Comparison of ENCODE assay signal across 9 cellular contexts in genomic region chr17:39729280-39729851, GRCh38. TPM values are rescaled to one million over a fixed set of nuclear protein-coding genes. Genes with fewer than 3 reads are reported as not detected.
DNase-seq lines count a peak whose midpoint lies in the region; ATAC-seq and TF ChIP-seq lines count a peak whose summit lies in the region.
"Had no signal": no experiment of that assay in that cellular context is flagged by ENCODE, and none has a peak within 500 bp of the region (broad histone marks: within the 10 kb centered on the region; RNA-seq: fewer than 3 reads in every experiment).

No MANE protein-coding gene starts in this region.

- peak overlapping the region; percentile 69 for H3K27ac ChIP-seq in PC-9
- no peak overlapping the region for H3K27ac ChIP-seq in trophoblast cell (ENCODE audit: low read depth, low read length)

- no peaks in the 10 kb centered on the region for H3K27me3 Mint-ChIP-seq in Calu3 (ENCODE audit: unreplicated experiment)

- no peak for ATAC-seq in HG02981 (IDR thresholded peaks at IDR 0.05; ENCODE audit: unreplicated experiment)

- H4K20me1 ChIP-seq in PC-9 (ENCODE audit: insufficient read depth) = no peaks in the 10 kb centered on the region

- peaks cover 86% of the 10 kb centered on the region for H3K36me3 Mint-ChIP-seq in Calu3 (ENCODE audit: insufficient read depth, unreplicated experiment)

- no peak overlapping the region for H3K9ac ChIP-seq in trophoblast cell (ENCODE audit: low read length)

- H3K18ac ChIP-seq in trophoblast cell (ENCODE audit: low read length) = peak overlapping the region; percentile 6

- no peak overlapping the region for H2AK5ac ChIP-seq in trophoblast cell (ENCODE audit: low read length)

- H3K9me2 ChIP-seq in PC-9 (ENCODE audit: insufficient read depth) = no peaks in the 10 kb centered on the region

- BruUV-seq in Calu3 (replicated peaks; lab: Mats Ljungman, UMichigan) = no TSS peak
- no TSS peak for BruUV-seq in PC-9 (replicated peaks; lab: Mats Ljungman, UMichigan)

- no peak overlapping the region for H2BK120ac ChIP-seq in trophoblast cell (ENCODE audit: insufficient read depth, low read length, poor library complexity)

- H3K36me3 ChIP-seq in PC-9 (ENCODE audit: low read depth) = no peaks in the 10 kb centered on the region
- H3K36me3 ChIP-seq in trophoblast cell (ENCODE audit: control insufficient read depth in 1 of 2, insufficient read depth in 2 of 2, low read length in 2 of 2) = peaks cover 38 to 39% of the 10 kb centered on the region in 2 experiments

- H4K8ac ChIP-seq in trophoblast cell (ENCODE audit: low read depth, low read length) = no peak overlapping the region

- H3K9me3 Mint-ChIP-seq in Calu3 (ENCODE audit: low read depth, unreplicated experiment) = no peaks in the 10 kb centered on the region

- no peak overlapping the region for H2BK5ac ChIP-seq in trophoblast cell (ENCODE audit: low read depth, low read length, poor library complexity)

- H3K79me2 ChIP-seq in PC-9 (ENCODE audit: low read depth) (peaks cover 10% of the 10 kb centered on the region; the same call in 1 of the 2 replicates), trophoblast cell (ENCODE audit: control insufficient read depth, insufficient read depth, low read length, poor library complexity) (peaks cover 4% of the 10 kb centered on the region)

- TF ChIP-seq CTCF in Calu3 (IDR thresholded peaks at IDR 0.05; ENCODE audit: unreplicated experiment) (no peak), PC-9 (conservative IDR thresholded peaks at IDR 0.05) (no peak), epithelial cell of proximal tubule (conservative IDR thresholded peaks at IDR 0.05; ENCODE audit: low read depth, low read length) (no peak)

- POLR2A ChIA-PET in PC-9 (lab: Charles Lee; ENCODE audit: unreplicated experiment) = interaction anchor here (0.6 kb wide), 1 partner anchor 58 kb away, joined by 3 read pairs; no protein-coding TSS in a partner anchor

- H3K4ac ChIP-seq in trophoblast cell (ENCODE audit: low read depth, low read length) = no peak overlapping the region

- peaks cover 29% of the 10 kb centered on the region; the same call in 1 of the 2 replicates for H3F3A ChIP-seq in PC-9 (ENCODE audit: insufficient read depth, low read depth)

- peak overlapping the region; percentile 79 for H3K4me3 Mint-ChIP-seq in Calu3 (ENCODE audit: low read depth, unreplicated experiment)

- DNase-seq in Calu3 (no peak), PC-9 (no peak), epithelial cell of proximal tubule (ENCODE audit: low read depth) (no peak), trophoblast cell (peak; percentile 37 to 53), SW480 (ENCODE audit: low spot score) (no peak), head of caudate nucleus (no peak)
- no peak for DNase-seq in stimulated activated CD4-positive, alpha-beta T cell treated with anti-CD3 and anti-CD28 coated beads, Interleukin-4, amount 100 ng/mL, for 24 hours
- DNase-seq: activated CD4-positive, alpha-beta T cell treated with anti-CD3 and anti-CD28 coated beads for 4 hours had no signal

- H2AFZ ChIP-seq in PC-9 = no peak overlapping the region; the same call in 1 of the 2 replicates
- H2AFZ ChIP-seq in trophoblast cell (ENCODE audit: insufficient read depth, low read length, poor library complexity) = no peak overlapping the region

- peaks cover 4% of the 10 kb centered on the region for H3K79me1 ChIP-seq in trophoblast cell (ENCODE audit: low read length)

- peaks cover 32% of the 10 kb centered on the region for H3K4me1 Mint-ChIP-seq in Calu3 (ENCODE audit: low read depth, unreplicated experiment)

- no peaks in the 10 kb centered on the region for H3K27me3 ChIP-seq in PC-9 (ENCODE audit: insufficient read depth, low read depth)
- H3K27me3 ChIP-seq in trophoblast cell (ENCODE audit: insufficient read depth, low read length) = no peaks in the 10 kb centered on the region

- CTCF ChIA-PET in Calu3 (lab: Charles Lee) (interaction anchor here (0.5 to 161.2 kb wide), 85 partner anchors 2 to 1217 kb away, joined by 3 to 42089 read pairs (median 6); partner anchors contain the start of genes CASC3, ERBB2, GRB7 and GSDMA), PC-9 (lab: Charles Lee) (interaction anchor here (0.6 to 1.8 kb wide), 6 partner anchors 10 to 108 kb away, joined by 3 to 16 read pairs (median 10); no protein-coding TSS in a partner anchor)

- intact Hi-C loops in Calu3 (cut with micrococcal nuclease; ENCODE audit: unreplicated experiment) = no loop called here
- intact Hi-C loops in PC-9 (cut with micrococcal nuclease; ENCODE audit: unreplicated experiment) = no loop called here
- intact Hi-C loops in head of caudate nucleus (cut with DNase I) = no loop called here

- H3K23ac ChIP-seq in trophoblast cell (ENCODE audit: low read length) = no peak overlapping the region

- WGBS in trophoblast cell (ENCODE audit: extremely low coverage, insufficient coverage, insufficient read length) = no CpG with 5 or more reads among the region's 6 CpGs

- H3K4me2 ChIP-seq in PC-9 = peak overlapping the region; percentile 100
- H3K4me2 ChIP-seq in trophoblast cell (ENCODE audit: low read length) = peak overlapping the region; percentile 74

- no peak overlapping the region for H4K12ac ChIP-seq in trophoblast cell (ENCODE audit: low read depth, low read length)

- H3K27ac Mint-ChIP-seq in Calu3 (ENCODE audit: unreplicated experiment) = peak overlapping the region; percentile 90

- H3K14ac ChIP-seq in trophoblast cell (ENCODE audit: low read length) = no peak overlapping the region

- no peak overlapping the region for H2BK12ac ChIP-seq in trophoblast cell (ENCODE audit: low read length)

- H4K91ac ChIP-seq in trophoblast cell (ENCODE audit: low read depth, low read length) = no peak overlapping the region

- peaks cover 16% of the 10 kb centered on the region for H3K4me1 ChIP-seq in PC-9 (replicated peaks; ENCODE audit: insufficient read depth)
- peaks cover 5 to 9% of the 10 kb centered on the region in 2 experiments for H3K4me1 ChIP-seq in trophoblast cell (ENCODE audit: control insufficient read depth in 1 of 2, insufficient read depth in 2 of 2, low read length in 2 of 2)

- H3K9me3 ChIP-seq in PC-9 (ENCODE audit: insufficient read depth, low read depth) (no peaks in the 10 kb centered on the region), trophoblast cell (ENCODE audit: insufficient read depth, low read depth, low read length) (peaks cover 2% of the 10 kb centered on the region)

- peak overlapping the region; percentile 76 for H3K4me3 ChIP-seq in PC-9
- H3K4me3 ChIP-seq in epithelial cell of proximal tubule (ENCODE audit: low read depth, low read length) = peak overlapping the region; percentile 70
- no peak overlapping the region for H3K4me3 ChIP-seq in trophoblast cell (ENCODE audit: low read depth, low read length)

RNA-seq across cellular contexts. Expression of gene MIEN1, which starts 1.0 kb away (rescaled TPM):
- 2,121 and 2,217 TPM in 2 replicates for total RNA-seq in Calu3 (2022)
- 49.2 and 50.8 TPM in 2 replicates for total RNA-seq in PC-9 (2021)
- 64.0 and 95.7 TPM in 2 replicates for total RNA-seq in epithelial cell of proximal tubule
- polyA plus RNA-seq in trophoblast cell (2013) = 44.1 and 45.7 TPM in 2 replicates

RNA-seq across cellular contexts. Expression of gene GRB7, which starts 8.4 kb away (rescaled TPM):
- total RNA-seq in Calu3 (2022) (2,531 and 2,746 TPM in 2 replicates), PC-9 (2021) (49.1 and 55.9 TPM in 2 replicates), epithelial cell of proximal tubule (20.1 and 42.0 TPM in 2 replicates)
- 28.4 and 29.4 TPM in 2 replicates for polyA plus RNA-seq in trophoblast cell (2013)

RNA-seq across cellular contexts. Expression of gene ERBB2, which starts 29.5 kb away (rescaled TPM):
- total RNA-seq in Calu3 (2022) (4,829 and 4,830 TPM in 2 replicates), PC-9 (2021) (87.2 and 90.6 TPM in 2 replicates), epithelial cell of proximal tubule (29.4 and 53.3 TPM in 2 replicates)
- polyA plus RNA-seq in trophoblast cell (2013) = 30.7 and 30.9 TPM in 2 replicates

RNA-seq across cellular contexts. Expression of gene PGAP3, which starts 41.5 kb away (rescaled TPM):
- 1,186 and 1,276 TPM in 2 replicates for total RNA-seq in Calu3 (2022)
- 15.0 and 16.2 TPM in 2 replicates for total RNA-seq in PC-9 (2021)
- total RNA-seq in epithelial cell of proximal tubule = 6.1 and 11.2 TPM in 2 replicates
- 3.7 and 4.3 TPM in 2 replicates for polyA plus RNA-seq in trophoblast cell (2013)

Comparison
In these comparisons a context has a peak if more than half of its experiments do, and no peak if none do; other contexts are left out.
1. DNase-seq: peak in trophoblast cell (2 of 2); none in Calu3 (single experiment), PC-9 (0 of 2), epithelial cell of proximal tubule (single experiment), stimulated activated CD4-positive, alpha-beta T cell treated with anti-CD3 and anti-CD28 coated beads, Interleukin-4, amount 100 ng/mL, for 24 hours (single experiment), SW480 (single experiment) and head of caudate nucleus (0 of 42).
2. RNA of gene MIEN1, which starts 1.0 kb away (total RNA-seq): 2,121 to 2,217 TPM in Calu3; 64.0 to 95.7 TPM in epithelial cell of proximal tubule and 49.2 to 50.8 TPM in PC-9; every median in the first group is over 10 times any median in the second.
3. RNA of gene GRB7, which starts 8.4 kb away (total RNA-seq): 2,531 to 2,746 TPM in Calu3; 49.1 to 55.9 TPM in PC-9 and 20.1 to 42.0 TPM in epithelial cell of proximal tubule; every median in the first group is over 10 times any median in the second.
4. RNA of gene ERBB2, which starts 29.5 kb away (total RNA-seq): 4,829 to 4,830 TPM in Calu3; 87.2 to 90.6 TPM in PC-9 and 29.4 to 53.3 TPM in epithelial cell of proximal tubule; every median in the first group is over 10 times any median in the second.